In genomic region chr1:231040800-231041704, GRCh38 we compare ENCODE assay signal across 8 cellular contexts. TPM values are rescaled to one million over a fixed set of nuclear protein-coding genes. Genes with fewer than 3 reads are reported as not detected.
DNase-seq lines count a peak whose midpoint lies in the region; ATAC-seq and TF ChIP-seq lines count a peak whose summit lies in the region.

No MANE protein-coding gene starts in this region.

- peaks cover 3% of the 10 kb centered on the region for H3K9me3 ChIP-seq in vagina

- ATAC-seq in HG03565 (IDR thresholded peaks at IDR 0.05; ENCODE audit: unreplicated experiment) (no peak), HG02870 (IDR thresholded peaks at IDR 0.05; ENCODE audit: unreplicated experiment) (no peak)

- H3K27ac ChIP-seq in caudate nucleus (ENCODE audit: low read depth, low read length): peak overlapping the region; percentile 62
- H3K27ac ChIP-seq in vagina: peak overlapping the region; percentile 81

- TF ChIP-seq POLR2A in lower leg skin (IDR thresholded peaks at IDR 0.05) (no peak), vagina (IDR thresholded peaks at IDR 0.05) (no peak)

- TF ChIP-seq CTCF in lower leg skin (IDR thresholded peaks at IDR 0.05): no peak
- TF ChIP-seq CTCF in vagina (IDR thresholded peaks at IDR 0.05): no peak

- H3K36me3 ChIP-seq in vagina: no peaks in the 10 kb centered on the region

- peak; percentile 2 for DNase-seq in stimulated activated CD4-positive, alpha-beta T cell treated with anti-CD3 and anti-CD28 coated beads, Interleukin-12 subunit alpha, Interleukin-12 subunit beta, amount 100 ng/mL, for 4 hours
- no peak for DNase-seq in stimulated activated CD4-positive, alpha-beta T cell treated with anti-CD3 and anti-CD28 coated beads, Interleukin-1b, Interleukin-23, amount 100 ng/mL, for 48 hours
- DNase-seq in caudate nucleus (lab: John Stamatoyannopoulos, UW) (peak in 4 of 61 donors; percentile 17 to 77 (median 46)), lower leg skin (ENCODE audit: low spot score in 2 of 2) (peak in 1 of 2 donors; percentile 87), vagina (ENCODE audit: extremely low spot score in 2 of 2) (no peak), DMS 273 treated with DMSO at 0.1 percent for 48 hours (lab: John Stamatoyannopoulos, UW) (no peak)

- intact Hi-C loops in lower leg skin (cut with DNase I; ENCODE audit: low total_unique reads) (no loop called here), vagina (cut with DNase I) (no loop called here)

- peaks cover 39% of the 10 kb centered on the region for H3K4me1 ChIP-seq in vagina

- H3K4me3 ChIP-seq in lower leg skin (ENCODE audit: low read depth, poor library complexity, severe bottlenecking) (peak overlapping the region; percentile 4), vagina (peak overlapping the region; percentile 95 to 96)

- 3 to 8% methylated on average over 15 to 37 of the region's 37 CpGs for WGBS in lower leg skin, 2 donors

- H3K27me3 ChIP-seq in vagina: no peaks in the 10 kb centered on the region

RNA-seq across cellular contexts. Expression of gene FAM89A, which starts 1.0 kb away (rescaled TPM):
- 100 to 1,000 TPM in 1 of 4 donors, 10 to 100 TPM in 3; 63.1 to 106 (median 94.1) TPM for total RNA-seq in lower leg skin
- total RNA-seq in vagina: 37.3 TPM
